In the genomic region with DNA sequence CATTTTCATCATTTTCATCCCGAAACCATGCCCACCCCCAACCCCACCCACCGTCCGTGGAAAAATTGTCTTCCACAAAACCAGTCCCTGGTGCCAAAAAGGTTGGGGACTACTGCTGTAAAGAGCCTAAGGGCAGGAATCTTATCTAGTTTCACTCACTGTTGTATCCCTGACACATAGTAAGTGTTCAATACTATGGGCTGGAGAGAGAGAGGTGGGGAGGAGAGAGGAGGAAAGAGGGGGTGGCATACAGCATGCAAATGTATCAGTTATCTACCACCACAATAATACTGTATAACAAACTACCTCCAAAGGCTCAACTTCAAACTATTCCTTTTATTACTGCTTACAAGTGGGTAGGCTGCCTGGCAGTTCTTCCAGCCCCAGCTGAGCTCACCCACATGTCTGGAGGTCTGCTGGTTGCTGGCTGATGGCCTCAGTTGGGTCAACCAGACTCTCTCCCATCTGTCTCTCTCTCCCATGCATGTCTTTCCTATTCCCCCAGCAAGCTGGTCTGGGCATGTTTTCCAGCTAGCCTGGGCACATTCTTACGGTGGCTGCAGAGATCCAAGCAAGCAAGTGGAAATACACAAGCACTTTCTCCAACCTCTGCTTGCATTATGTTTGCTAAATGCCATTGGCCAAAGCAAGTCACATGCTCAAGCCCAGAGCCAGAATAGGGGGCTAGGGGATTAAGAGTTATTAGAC, we compare ENCODE assay signal across 28 cellular contexts. TPM values are rescaled to one million over a fixed set of nuclear protein-coding genes. Genes with fewer than 3 reads are reported as not detected.
DNase-seq lines count a peak whose midpoint lies in the region; ATAC-seq, FAIRE-seq and TF ChIP-seq lines count a peak whose summit lies in the region.
"Had no signal": no experiment of that assay in that cellular context is flagged by ENCODE, and none has a peak within 500 bp of the region (broad histone marks: within the 10 kb centered on the region; RNA-seq: fewer than 3 reads in every experiment).

No MANE protein-coding gene starts in this region.

- no peak for FAIRE-seq in kidney (lab: Jason Lieb, UNC)
- FAIRE-seq: endothelial cell of umbilical vein, pancreas had no signal

- no peak overlapping the region for H3K4me3 Mint-ChIP-seq in WTC11
- H3K4me3 Mint-ChIP-seq: activated B cell treated with CpG ODN at 0.5 μM for 24 hours; activated CD4-positive, alpha-beta memory T cell treated with anti-CD3 and anti-CD28 coated beads for 36 hours; activated naive CD4-positive, alpha-beta T cell treated with anti-CD3 and anti-CD28 coated beads for 36 hours; brain; CD8-positive, alpha-beta memory T cell; immature natural killer cell; neural progenitor cell; stimulated activated memory B cell treated with anti-CD40 and anti-IgM and Interleukin-4, amounts not matched to agents 10 μg/mL and 1 μg/mL and 100 μg/mL, for 72 hours had no signal

- H3K27ac ChIP-seq in epithelial cell of prostate (peak overlapping the region; percentile 88), kidney (ENCODE audit: low read depth in 2 of 2, low read length in 2 of 2) (no peak overlapping the region)
- H3K27ac ChIP-seq: neural progenitor cell, pancreas, SK-N-MC had no signal

- no peaks in the 10 kb centered on the region for H3K4me1 ChIP-seq in kidney (ENCODE audit: control insufficient read depth in 1 of 2, insufficient read depth in 1 of 2, low read depth in 1 of 2, low read length in 2 of 2)
- H3K4me1 ChIP-seq: neural progenitor cell, pancreas had no signal

- intact Hi-C loops in kidney (cut with DNase I), result no loop called here

- H3K36me3 ChIP-seq in kidney (ENCODE audit: control insufficient read depth in 1 of 2, insufficient read depth in 2 of 2, low read length in 2 of 2), result no peaks in the 10 kb centered on the region
- H3K36me3 ChIP-seq: BE2C, neural progenitor cell, pancreas had no signal

- H3K4me3 ChIP-seq in kidney (ENCODE audit: low read length in 2 of 2), result no peak overlapping the region
- H3K4me3 ChIP-seq: neural progenitor cell, pancreas, SK-N-MC had no signal

- H3K27ac Mint-ChIP-seq in WTC11, result no peak overlapping the region
- H3K27ac Mint-ChIP-seq: activated B cell treated with CpG ODN at 0.5 μM for 24 hours; activated CD4-positive, alpha-beta memory T cell treated with anti-CD3 and anti-CD28 coated beads for 36 hours; activated naive CD4-positive, alpha-beta T cell treated with anti-CD3 and anti-CD28 coated beads for 36 hours; immature natural killer cell; neural progenitor cell; stimulated activated memory B cell treated with anti-CD40 and anti-IgM and Interleukin-4, amounts not matched to agents 10 μg/mL and 1 μg/mL and 100 μg/mL, for 72 hours had no signal

- H3K27me3 Mint-ChIP-seq in WTC11 (ENCODE audit: low read depth), result no peaks in the 10 kb centered on the region; the same call in 1 of the 2 replicates

- peaks cover 13% of the 10 kb centered on the region for H3K4me1 Mint-ChIP-seq in WTC11
- H3K4me1 Mint-ChIP-seq: activated B cell treated with CpG ODN at 0.5 μM for 24 hours; CD8-positive, alpha-beta memory T cell; immature natural killer cell; neural progenitor cell; stimulated activated memory B cell treated with anti-CD40 and anti-IgM and Interleukin-4, amounts not matched to agents 10 μg/mL and 1 μg/mL and 100 μg/mL, for 72 hours had no signal

- TF ChIP-seq CTCF in WTC11 (IDR thresholded peaks at IDR 0.05) (no peak), kidney (IDR thresholded peaks at IDR 0.05; ENCODE audit: borderline replicate concordance, extremely low read depth, insufficient read depth) (no peak)

- H3K9ac ChIP-seq in kidney (ENCODE audit: low read length in 2 of 2), result no peak overlapping the region
- H3K9ac ChIP-seq: neural progenitor cell had no signal

- CTCF ChIA-PET in WTC11 (lab: Charles Lee), result no interaction called here

- DNase-seq in ELF-1 (ENCODE audit: low read depth, low spot score), result peak; percentile 28
- DNase-seq in M059J (ENCODE audit: low read depth), result peak; percentile 11
- DNase-seq in WTC11 (ENCODE audit: low spot score), result no peak
- peak; percentile 51 for DNase-seq in epithelial cell of prostate (ENCODE audit: low read depth, low spot score)
- no peak for DNase-seq in NCI-H187 (lab: John Stamatoyannopoulos, UW)
- DNase-seq in HT-29 (ENCODE audit: low spot score), result no peak
- DNase-seq in NCI-H146 (lab: John Stamatoyannopoulos, UW), result no peak
- DNase-seq in kidney, result no peak
- DNase-seq: activated B cell treated with CpG ODN at 0.5 μM for 24 hours; activated CD4-positive, alpha-beta memory T cell treated with anti-CD3 and anti-CD28 coated beads for 36 hours; activated CD8-positive, alpha-beta memory T cell treated with anti-CD3 and anti-CD28 coated beads, Interleukin-2, amount 50 U/mL, for 48 hours; activated naive CD4-positive, alpha-beta T cell treated with anti-CD3 and anti-CD28 coated beads for 36 hours; BE2C; CD8-positive, alpha-beta memory T cell; immature natural killer cell; NCI-H1092 treated with DMSO at 0.1 percent for 48 hours; NCI-H2029; NCI-H748 treated with DMSO at 0.1 percent for 48 hours; pancreas; retina; T-helper 1 cell; trophoblast cell had no signal

- H3K36me3 Mint-ChIP-seq in WTC11, result peaks cover 8% of the 10 kb centered on the region
- H3K36me3 Mint-ChIP-seq: brain, immature natural killer cell, neural progenitor cell had no signal

- POLR2A ChIA-PET in WTC11 (lab: Charles Lee), result no interaction called here

- H3K9me3 ChIP-seq in kidney (ENCODE audit: control insufficient read depth in 1 of 2, low read length in 2 of 2), result no peaks in the 10 kb centered on the region
- H3K9me3 ChIP-seq: BE2C, pancreas had no signal

- ATAC-seq in WTC11, result no peak
- ATAC-seq: left lobe of liver; pancreas; stimulated activated memory B cell treated with anti-CD40 and anti-IgM and Interleukin-4, amounts not matched to agents 10 μg/mL and 1 μg/mL and 100 μg/mL, for 72 hours had no signal

- H3K9me3 Mint-ChIP-seq in WTC11, result peaks cover 21% of the 10 kb centered on the region

TF ChIP-seq in WTC11, 78 proteins besides CTCF, POLR2A, EP300 and RAD21:
- TF ChIP-seq EMX1 (CRISPR knock-in tag; IDR thresholded peaks at IDR 0.05), result no peak
- TF ChIP-seq, protein P1, sequence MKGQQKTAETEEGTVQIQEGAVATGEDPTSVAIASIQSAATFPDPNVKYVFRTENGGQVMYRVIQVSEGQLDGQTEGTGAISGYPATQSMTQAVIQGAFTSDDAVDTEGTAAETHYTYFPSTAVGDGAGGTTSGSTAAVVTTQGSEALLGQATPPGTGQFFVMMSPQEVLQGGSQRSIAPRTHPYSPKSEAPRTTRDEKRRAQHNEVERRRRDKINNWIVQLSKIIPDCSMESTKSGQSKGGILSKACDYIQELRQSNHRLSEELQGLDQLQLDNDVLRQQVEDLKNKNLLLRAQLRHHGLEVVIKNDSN (CRISPR knock-in tag; IDR thresholded peaks at IDR 0.05), result 0 out of 2 replicates have a peak, but pooled peaks have one; percentile 16
- TF ChIP-seq, protein P2, sequence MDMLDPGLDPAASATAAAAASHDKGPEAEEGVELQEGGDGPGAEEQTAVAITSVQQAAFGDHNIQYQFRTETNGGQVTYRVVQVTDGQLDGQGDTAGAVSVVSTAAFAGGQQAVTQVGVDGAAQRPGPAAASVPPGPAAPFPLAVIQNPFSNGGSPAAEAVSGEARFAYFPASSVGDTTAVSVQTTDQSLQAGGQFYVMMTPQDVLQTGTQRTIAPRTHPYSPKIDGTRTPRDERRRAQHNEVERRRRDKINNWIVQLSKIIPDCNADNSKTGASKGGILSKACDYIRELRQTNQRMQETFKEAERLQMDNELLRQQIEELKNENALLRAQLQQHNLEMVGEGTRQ (CRISPR knock-in tag; IDR thresholded peaks at IDR 0.05), result peak; percentile 60

RNA-seq across cellular contexts. Expression of a gene that starts 31.7 kb away (rescaled TPM):
- total RNA-seq in M059J (2014; rRNA removed; shearing (Covaris generic)), result 9.7 and 12.5 TPM in 2 replicates
- total RNA-seq in WTC11 (2021) (4.4 to 6.7 TPM (median 6.3 TPM) in 3 replicates), kidney (8.5 TPM)
- total RNA-seq in HT-29 (2014; rRNA removed; shearing (Covaris generic)), result 9.1 and 9.6 TPM in 2 replicates
- 5.1 TPM for polyA plus RNA-seq in kidney (ENCODE audit: insufficient read depth, low read depth, low replicate concordance)

Comparison
In these comparisons a context has a peak if more than half of its experiments do, and no peak if none do; other contexts are left out.
1. DNase-seq: peak in ELF-1 (single experiment), M059J (single experiment) and epithelial cell of prostate (single experiment); none in WTC11 (single experiment), NCI-H187 (0 of 2), HT-29 (single experiment), NCI-H146 (single experiment) and kidney (single experiment).